ENCODE assay signal across 29 cellular contexts in the genomic region with DNA sequence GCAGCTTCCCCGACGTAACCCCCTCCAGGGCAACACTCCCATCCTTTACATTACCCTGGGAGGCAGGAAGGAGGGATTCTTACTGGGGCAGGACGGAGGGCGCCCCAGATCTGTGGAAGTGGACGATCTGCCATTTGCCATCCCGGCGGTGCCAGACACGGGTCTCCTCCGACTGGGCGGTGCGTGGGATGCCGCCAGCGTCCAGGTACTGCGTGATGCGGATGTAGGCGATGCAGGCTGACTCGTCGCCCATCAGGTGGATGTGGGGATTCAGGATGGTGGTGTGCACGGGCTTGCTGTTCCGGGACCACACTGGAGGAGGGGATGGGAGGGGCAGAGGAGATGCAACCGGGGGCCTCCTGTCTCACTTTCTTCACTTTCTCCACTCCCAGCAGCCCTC. TPM values are rescaled to one million over a fixed set of nuclear protein-coding genes. Genes with fewer than 3 reads are reported as not detected.
A peak's percentile ranks its signal among the peaks of the same experiment; 100 is the strongest.
DNase-seq lines count a peak whose midpoint lies in the region; ATAC-seq, FAIRE-seq and TF ChIP-seq lines count a peak whose summit lies in the region.
"Had no signal": no experiment of that assay in that cellular context is flagged by ENCODE, and none has a peak within 500 bp of the region (broad histone marks: within the 10 kb centered on the region; RNA-seq: fewer than 3 reads in every experiment).

No MANE protein-coding gene starts in this region.

- H3K14ac ChIP-seq in H1 (ENCODE audit: insufficient read length) (no peak overlapping the region), neuronal stem cell (ENCODE audit: low read length) (peak overlapping the region; percentile 63)

- no peak overlapping the region for H3K56ac ChIP-seq in H1 (replicated peaks; ENCODE audit: insufficient read length, low read depth, low read length)

- no peaks in the 10 kb centered on the region for H4K20me1 ChIP-seq in H1 (replicated peaks in 1 of 2; ENCODE audit: control insufficient read depth in 1 of 2, insufficient read depth in 2 of 2, low read length in 2 of 2)
- H4K20me1 ChIP-seq: BLaER1 had no signal

- CTCF ChIA-PET in H1 (lab: Charles Lee; ENCODE audit: partially characterized antibody), result interaction anchor here (0.6 to 21.2 kb wide), 10 partner anchors 9 to 101 kb away, joined by 3 to 302 read pairs (median 3); partner anchors contain the start of genes PDGFRB and SLC6A7

- H3K4me3 ChIP-seq in H1 (ENCODE audit: extremely low read depth in 1 of 4, insufficient read depth in 2 of 4, low read depth in 3 of 4, low read length in 4 of 4), result no peak overlapping the region
- H3K4me3 ChIP-seq in neuronal stem cell (ENCODE audit: low read length in 2 of 2), result no peak overlapping the region
- H3K4me3 ChIP-seq: BLaER1, GM12878 had no signal

- H3K9me3 ChIP-seq in H1 (ENCODE audit: insufficient read depth in 2 of 2, low read depth in 1 of 2, low read length in 1 of 2) (no peaks in the 10 kb centered on the region), neuronal stem cell (replicated peaks in 1 of 2; ENCODE audit: control insufficient read depth in 2 of 2, insufficient read depth in 1 of 2, low read depth in 1 of 2, low read length in 2 of 2) (no peaks in the 10 kb centered on the region)
- H3K9me3 ChIP-seq: BE2C, BLaER1 had no signal

- no peak for TF ChIP-seq RAD21 in H1 (IDR thresholded peaks at IDR 0.05 in 1 of 2, conservative IDR thresholded peaks at IDR 0.05 in 1 of 2; ENCODE audit: low read depth in 2 of 2, low read length in 2 of 2)

- H3K4me2 ChIP-seq in H1 (ENCODE audit: insufficient read depth in 1 of 2, low read depth in 2 of 2, low read length in 2 of 2), result no peak overlapping the region
- no peak overlapping the region for H3K4me2 ChIP-seq in neuronal stem cell (ENCODE audit: insufficient read depth, low read length, poor library complexity, severe bottlenecking)
- H3K4me2 ChIP-seq: BLaER1 had no signal

- H2BK120ac ChIP-seq in H1 (replicated peaks; ENCODE audit: low read depth, low read length), result no peak overlapping the region
- no peak overlapping the region for H2BK120ac ChIP-seq in neuronal stem cell (ENCODE audit: low read depth, low read length)

- no peaks in the 10 kb centered on the region for H3K79me2 ChIP-seq in H1 (ENCODE audit: control insufficient read depth in 1 of 2, insufficient read depth in 2 of 2, low read length in 2 of 2)

- no peak overlapping the region for H2BK20ac ChIP-seq in H1 (ENCODE audit: low read length)

- H3K18ac ChIP-seq in H1 (ENCODE audit: extremely low read depth, low read length) (no peak overlapping the region), neuronal stem cell (ENCODE audit: low read length) (peak overlapping the region; percentile 51)

- POLR2A ChIA-PET in H1 (lab: Charles Lee; ENCODE audit: partially characterized antibody), result no interaction called here

- no peaks in the 10 kb centered on the region for H3K27me3 ChIP-seq in H1 (replicated peaks in 1 of 4; ENCODE audit: control insufficient read depth in 3 of 4, extremely low read depth in 1 of 4, insufficient read depth in 3 of 4, low read length in 3 of 4)
- peaks cover 0 to under 1% (median 0%) of the 10 kb centered on the region in 3 experiments for H3K27me3 ChIP-seq in neuronal stem cell (ENCODE audit: control insufficient read depth in 3 of 3, insufficient read depth in 3 of 3, low read depth in 1 of 3, low read length in 3 of 3)
- H3K27me3 ChIP-seq: BE2C, BLaER1 had no signal

- H4K91ac ChIP-seq in H1 (replicated peaks; ENCODE audit: insufficient read length, low read length) (no peak overlapping the region), neuronal stem cell (ENCODE audit: low read depth, low read length, poor library complexity) (no peak overlapping the region)

- H3K36me3 ChIP-seq in H1 (ENCODE audit: control insufficient read depth in 2 of 4, insufficient read depth in 4 of 4, low read length in 3 of 4) (no peaks in the 10 kb centered on the region), neuronal stem cell (replicated peaks in 1 of 2; ENCODE audit: control insufficient read depth in 2 of 2, insufficient read depth in 2 of 2, low read length in 2 of 2) (no peaks in the 10 kb centered on the region)
- H3K36me3 ChIP-seq: BE2C, BLaER1 had no signal

- no peak overlapping the region for H2BK15ac ChIP-seq in H1 (ENCODE audit: low read length)
- H2BK15ac ChIP-seq in neuronal stem cell (ENCODE audit: low read length), result no peak overlapping the region

- no peaks in the 10 kb centered on the region for H3K23me2 ChIP-seq in H1 (ENCODE audit: low read depth, low read length)

- H3K4me1 ChIP-seq in H1 (replicated peaks in 1 of 4; ENCODE audit: control insufficient read depth in 3 of 4, insufficient read depth in 4 of 4, low read length in 3 of 4) (peaks cover 0 to 4% (median 0%) of the 10 kb centered on the region in 4 experiments; a peak in 1 of 7 replicates), neuronal stem cell (ENCODE audit: control insufficient read depth in 2 of 2, insufficient read depth in 1 of 2, low read depth in 1 of 2, low read length in 2 of 2) (peaks cover 1 to 4% of the 10 kb centered on the region in 2 donors)

- no peak overlapping the region; a peak in 1 of 7 replicates for H3K9ac ChIP-seq in H1 (replicated peaks in 1 of 4; ENCODE audit: extremely low read depth in 1 of 4, low read depth in 3 of 4, low read length in 3 of 4)
- H3K9ac ChIP-seq in neuronal stem cell (ENCODE audit: low read depth, low read length, poor library complexity), result no peak overlapping the region
- H3K9ac ChIP-seq: BLaER1 had no signal

- H2AFZ ChIP-seq in H1 (ENCODE audit: low read length) (no peak overlapping the region), neuronal stem cell (ENCODE audit: low read length) (no peak overlapping the region)

- no peak for TF ChIP-seq CTCF in H1 (IDR thresholded peaks at IDR 0.05; ENCODE audit: control extremely low read depth in 1 of 3, insufficient read depth in 1 of 3, low read depth in 1 of 3, low read length in 3 of 3)

- DNase-seq in H1 (ENCODE audit: low read depth in 1 of 2, low spot score in 2 of 2), result no peak
- no peak for DNase-seq in neuronal stem cell (ENCODE audit: low spot score)
- no peak for DNase-seq in mesenteric fat pad (ENCODE audit: low spot score)
- DNase-seq: 8988T; ACHN; BE2C; C1 segment of cervical spinal cord; CD4-positive, alpha-beta memory T cell; CD4-positive, CD25-positive, alpha-beta regulatory T cell; CD8-positive, alpha-beta memory T cell; COR-L47; DMS 273 treated with DMSO at 0.1 percent for 48 hours; DMS153; DMS53; DMS79; DND-41; EL; GDM1 had no signal

- H2BK12ac ChIP-seq in H1 (ENCODE audit: low read depth, low read length) (no peak overlapping the region), neuronal stem cell (ENCODE audit: low read length) (peak overlapping the region; percentile 31)

- no peak overlapping the region for H3K23ac ChIP-seq in H1 (ENCODE audit: insufficient read length)
- peak overlapping the region; percentile 93 for H3K23ac ChIP-seq in neuronal stem cell (ENCODE audit: low read depth, low read length, poor library complexity)

- no peak overlapping the region for H2AK5ac ChIP-seq in H1 (ENCODE audit: low read depth, low read length)
- peak overlapping the region; percentile 86 for H2AK5ac ChIP-seq in neuronal stem cell (ENCODE audit: low read depth, low read length)

- H2BK5ac ChIP-seq in H1 (ENCODE audit: low read depth, low read length), result no peak overlapping the region
- no peak overlapping the region for H2BK5ac ChIP-seq in neuronal stem cell (ENCODE audit: low read length)

- TF ChIP-seq POLR2A in H1 (IDR thresholded peaks at IDR 0.05; ENCODE audit: control extremely low read depth in 1 of 2, low read depth in 2 of 2, low read length in 2 of 2), result no peak

- no peak for FAIRE-seq in H1 (lab: Jason Lieb, UNC)
- FAIRE-seq: A204.1, GM12878, GM12892, GM18507 had no signal

- no peak for TF ChIP-seq EP300 in H1 (IDR thresholded peaks at IDR 0.05; ENCODE audit: borderline replicate concordance in 1 of 2, low read depth in 2 of 2, low read length in 2 of 2)

- no peaks in the 10 kb centered on the region for H3K79me1 ChIP-seq in H1 (ENCODE audit: low read depth, low read length)
- peaks cover 1% of the 10 kb centered on the region for H3K79me1 ChIP-seq in neuronal stem cell (ENCODE audit: low read depth, low read length)

- 93% methylated on average over 19 of the region's 21 CpGs; no CpG with 5 or more reads in 1 of the 2 experiments for WGBS in H1 (ENCODE audit: extremely low coverage in 1 of 2, insufficient coverage in 1 of 2, insufficient read length in 1 of 2, insufficient replicate concordance in 2 of 2, low coverage in 1 of 2, low lambda C conversion rate in 2 of 2, missing lambda C conversion rate in 1 of 2), 2 experiments
- WGBS in neuronal stem cell (ENCODE audit: extremely low coverage in 2 of 2, insufficient read length in 2 of 2, insufficient replicate concordance in 1 of 2), 2 donors, result no CpG with 5 or more reads among the region's 21 CpGs

- H4K8ac ChIP-seq in H1 (ENCODE audit: extremely low read depth, insufficient read depth, low read length) (0 out of 2 replicates have a peak overlapping the region, but pooled peaks have one; percentile 15), neuronal stem cell (ENCODE audit: low read depth, low read length) (no peak overlapping the region)

- H3K27ac ChIP-seq in H1 (ENCODE audit: low read depth, low read length), result no peak overlapping the region
- H3K27ac ChIP-seq in neuronal stem cell (replicated peaks; ENCODE audit: low read length), result no peak overlapping the region
- H3K27ac ChIP-seq: BLaER1 had no signal

- no peak for ATAC-seq in HG03196 (IDR thresholded peaks at IDR 0.05; ENCODE audit: unreplicated experiment)
- ATAC-seq in GM18909 (IDR thresholded peaks at IDR 0.05; ENCODE audit: poor library complexity, unreplicated experiment), result no peak
- ATAC-seq: GM12878 had no signal

- H3K4ac ChIP-seq in H1 (replicated peaks; ENCODE audit: insufficient read length, low read depth, low read length) (no peak overlapping the region), neuronal stem cell (ENCODE audit: low read length) (no peak overlapping the region)

- H4K5ac ChIP-seq in H1 (ENCODE audit: insufficient read length, low read depth, low read length), result no peak overlapping the region

RNA-seq across cellular contexts. Expression of gene SLC6A7, which starts 33.0 kb away (rescaled TPM):
- total RNA-seq in H1 (2021; fragmentation: NEBNext Ultra II Directional; extraction: Animal tissue kit (Norgen Biotek cat#: 25700)), result 0.07 TPM in 1 of 2 replicates, not detected in the other
- polyA plus RNA-seq in H1 (2011; rRNA removed), result 0.02 and 0.12 TPM in 2 replicates
- polyA plus RNA-seq in H1 (2011; cell fraction: cytosol; rRNA removed), result 0.04 TPM
- 0.58 TPM for polyA plus RNA-seq in H1 (2011; cell fraction: nucleus; rRNA removed)
- polyA plus RNA-seq in H1 (2012, experiment 1 of 2), result 0.09 to 0.13 TPM (median 0.11 TPM) in 3 of 4 replicates, not detected in the other
- not detected for polyA plus RNA-seq in H1 (2012, experiment 2 of 2)
- 0.06 TPM for polyA plus RNA-seq in H1 (2013, experiment 1 of 2)
- polyA plus RNA-seq in H1 (2013, experiment 2 of 2), result 0.06 TPM
- 0.41 TPM in 1 of 2 replicates, not detected in the other for polyA minus RNA-seq in H1 (2011; rRNA and poly(A)+ RNA removed)
- not detected for polyA minus RNA-seq in H1 (2011; cell fraction: cytosol; rRNA and poly(A)+ RNA removed)
- not detected for polyA minus RNA-seq in H1 (2011; cell fraction: nucleus; rRNA and poly(A)+ RNA removed)
- polyA plus RNA-seq in neuronal stem cell (2013, experiment 1 of 2), result not detected
- 0.01 TPM for polyA plus RNA-seq in neuronal stem cell (2013, experiment 2 of 2)
- total RNA-seq in mesenteric fat pad, result not detected
- total RNA-seq: A673; CD4-positive, alpha-beta memory T cell; CD4-positive, CD25-positive, alpha-beta regulatory T cell; CD8-positive, alpha-beta memory T cell; G401 had no signal
- polyA plus RNA-seq: AG04450; CD14-positive monocyte; CD4-positive, alpha-beta memory T cell; CD4-positive, CD25-positive, alpha-beta regulatory T cell; CD8-positive, alpha-beta memory T cell had no signal

RNA-seq across cellular contexts. Expression of gene CDX1, which starts 56.3 kb away (rescaled TPM):
- not detected in 2 replicates for total RNA-seq in H1 (2021; fragmentation: NEBNext Ultra II Directional; extraction: Animal tissue kit (Norgen Biotek cat#: 25700))
- polyA plus RNA-seq in H1 (2011; rRNA removed), result 0.06 TPM in 1 of 2 replicates, not detected in the other
- polyA plus RNA-seq in H1 (2011; cell fraction: cytosol; rRNA removed), result not detected
- polyA plus RNA-seq in H1 (2011; cell fraction: nucleus; rRNA removed), result not detected
- polyA plus RNA-seq in H1 (2012, experiment 1 of 2), result not detected in 4 replicates
- 0.13 TPM for polyA plus RNA-seq in H1 (2012, experiment 2 of 2)
- polyA plus RNA-seq in H1 (2013, experiment 1 of 2), result 0.06 TPM
- 0.04 TPM for polyA plus RNA-seq in H1 (2013, experiment 2 of 2)
- polyA minus RNA-seq in H1 (2011; rRNA and poly(A)+ RNA removed), result not detected in 2 replicates
- polyA minus RNA-seq in H1 (2011; cell fraction: cytosol; rRNA and poly(A)+ RNA removed), result not detected
- polyA minus RNA-seq in H1 (2011; cell fraction: nucleus; rRNA and poly(A)+ RNA removed), result not detected
- polyA plus RNA-seq in neuronal stem cell (2013, experiment 1 of 2), result 0.10 TPM
- polyA plus RNA-seq in neuronal stem cell (2013, experiment 2 of 2), result 0.10 TPM
- 0.35 TPM for total RNA-seq in mesenteric fat pad
- total RNA-seq: A673; CD4-positive, alpha-beta memory T cell; CD4-positive, CD25-positive, alpha-beta regulatory T cell; CD8-positive, alpha-beta memory T cell; G401; GM12878 had no signal
- polyA plus RNA-seq: CD14-positive monocyte; CD4-positive, alpha-beta memory T cell; CD4-positive, CD25-positive, alpha-beta regulatory T cell; CD8-positive, alpha-beta memory T cell; GM12878 had no signal
